ENCODE assay signal across 12 cellular contexts in the genomic region with DNA sequence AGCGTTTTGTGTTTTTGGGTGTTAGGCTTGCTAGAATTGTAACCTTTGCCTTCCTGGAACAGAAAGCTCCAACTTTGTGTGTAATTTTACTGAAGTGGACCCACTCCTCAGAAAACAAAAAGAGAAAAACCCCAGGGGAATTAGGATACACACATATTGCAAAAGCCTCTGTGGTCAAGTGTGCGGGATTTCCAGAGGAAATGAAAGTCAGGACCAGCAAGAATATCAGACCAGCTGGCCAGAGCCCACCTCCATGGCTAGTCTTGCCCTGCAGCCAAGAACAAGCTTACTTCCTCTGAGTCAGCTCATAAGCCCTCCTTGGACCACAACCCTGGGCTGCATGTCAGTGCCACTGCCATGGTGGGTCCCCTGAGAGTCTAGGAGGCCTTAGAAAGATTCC. TPM values are rescaled to one million over a fixed set of nuclear protein-coding genes. Genes with fewer than 3 reads are reported as not detected.
DNase-seq lines count a peak whose midpoint lies in the region; ATAC-seq, FAIRE-seq and TF ChIP-seq lines count a peak whose summit lies in the region.
"Had no signal": no experiment of that assay in that cellular context is flagged by ENCODE, and none has a peak within 500 bp of the region (broad histone marks: within the 10 kb centered on the region; RNA-seq: fewer than 3 reads in every experiment).

No MANE protein-coding gene starts in this region.

- no peak overlapping the region for H3K23ac ChIP-seq in mesenchymal stem cell (ENCODE audit: low read length in 2 of 2)

- WGBS in GM12878 (ENCODE audit: insufficient coverage, insufficient replicate concordance, low lambda C conversion rate, missing lambda C conversion rate): 0% methylated on average over 2 of the region's 2 CpGs
- WGBS in mesenchymal stem cell: 61% methylated on average over 1 of the region's 2 CpGs

- H3K27ac Mint-ChIP-seq in naive thymus-derived CD8-positive, alpha-beta T cell: peak overlapping the region in 1 of 10 donors; percentile 65
- no peak overlapping the region for H3K27ac Mint-ChIP-seq in CD4-positive, alpha-beta T cell
- no peak overlapping the region for H3K27ac Mint-ChIP-seq in activated CD8-positive, alpha-beta T cell treated with anti-CD3 and anti-CD28 coated beads, Interleukin-2, amount 10 ng/mL, durations not matched to agents 7 days and 5 days
- no peak overlapping the region for H3K27ac Mint-ChIP-seq in activated T-helper 2 cell treated with anti-CD3 and anti-CD28 coated beads, Interferon-gamma antibody, Interleukin-2, Interleukin-4, amounts not matched to agents 10 μg/mL and 5 μg/mL and 100 μg/mL, durations not matched to agents 14 hours and 24 hours and 36 hours
- H3K27ac Mint-ChIP-seq: T-helper 2 cell treated with Interferon-gamma antibody and Interleukin-4, amounts not matched to agents 5 μg/mL and 100 μg/mL, for 36 hours had no signal

- peak overlapping the region in 1 of 2 experiments; percentile 6 for H3K18ac ChIP-seq in mesenchymal stem cell (ENCODE audit: low read depth in 1 of 2, low read length in 2 of 2)

- H3K4me2 ChIP-seq in GM12878 (ENCODE audit: control insufficient read depth, insufficient read depth) (peak overlapping the region; percentile 7; the same call in 1 of the 2 replicates), mesenchymal stem cell (ENCODE audit: low read length, poor library complexity, severe bottlenecking) (no peak overlapping the region)
- H3K4me2 ChIP-seq: neural progenitor cell had no signal

- no peak overlapping the region for H2BK12ac ChIP-seq in mesenchymal stem cell (ENCODE audit: low read length in 2 of 2)

- no peaks in the 10 kb centered on the region for H3K4me1 Mint-ChIP-seq in naive thymus-derived CD8-positive, alpha-beta T cell
- H3K4me1 Mint-ChIP-seq in CD4-positive, alpha-beta T cell (ENCODE audit: low read depth): no peaks in the 10 kb centered on the region
- no peaks in the 10 kb centered on the region for H3K4me1 Mint-ChIP-seq in activated CD8-positive, alpha-beta T cell treated with anti-CD3 and anti-CD28 coated beads, Interleukin-2, amount 10 ng/mL, durations not matched to agents 7 days and 5 days (ENCODE audit: low read depth)
- H3K4me1 Mint-ChIP-seq in activated T-helper 2 cell treated with anti-CD3 and anti-CD28 coated beads, Interferon-gamma antibody, Interleukin-2, Interleukin-4, amounts not matched to agents 10 μg/mL and 5 μg/mL and 100 μg/mL, durations not matched to agents 14 hours and 24 hours and 36 hours (ENCODE audit: low read depth): no peaks in the 10 kb centered on the region

- peak overlapping the region; percentile 39; the same call in 1 of the 2 replicates for H3K27ac ChIP-seq in GM12878 (ENCODE audit: control insufficient read depth, insufficient read depth)
- no peak overlapping the region for H3K27ac ChIP-seq in mesenchymal stem cell (ENCODE audit: low read length, poor library complexity, severe bottlenecking)
- H3K27ac ChIP-seq in CD4-positive, alpha-beta T cell (ENCODE audit: low read depth, low read length): no peak overlapping the region
- H3K27ac ChIP-seq: cardiac muscle cell, neural progenitor cell had no signal

- peaks cover under 1 to 5% (median 2%) of the 10 kb centered on the region in 3 donors for H3K36me3 Mint-ChIP-seq in naive thymus-derived CD8-positive, alpha-beta T cell
- peaks cover 10% of the 10 kb centered on the region for H3K36me3 Mint-ChIP-seq in CD4-positive, alpha-beta T cell (ENCODE audit: low read depth)
- no peaks in the 10 kb centered on the region for H3K36me3 Mint-ChIP-seq in activated CD8-positive, alpha-beta T cell treated with anti-CD3 and anti-CD28 coated beads, Interleukin-2, amount 10 ng/mL, durations not matched to agents 7 days and 5 days (ENCODE audit: low read depth)
- peaks cover under 1% of the 10 kb centered on the region for H3K36me3 Mint-ChIP-seq in activated T-helper 2 cell treated with anti-CD3 and anti-CD28 coated beads, Interferon-gamma antibody, Interleukin-2, Interleukin-4, amounts not matched to agents 10 μg/mL and 5 μg/mL and 100 μg/mL, durations not matched to agents 14 hours and 24 hours and 36 hours (ENCODE audit: low read depth)
- H3K36me3 Mint-ChIP-seq: neural progenitor cell had no signal

- FAIRE-seq in GM12878 (lab: Jason Lieb, UNC): peak; percentile 31

- H3K14ac ChIP-seq in mesenchymal stem cell (ENCODE audit: low read length in 2 of 2): no peak overlapping the region

- H4K20me1 ChIP-seq in GM12878 (ENCODE audit: control insufficient read depth, insufficient read depth): no peaks in the 10 kb centered on the region

- H4K8ac ChIP-seq in mesenchymal stem cell (ENCODE audit: low read length): no peak overlapping the region

- no peak for TF ChIP-seq CTCF in GM12878 (IDR thresholded peaks at IDR 0.05 in 2 of 3, conservative IDR thresholded peaks at IDR 0.05 in 1 of 3; ENCODE audit: control insufficient read depth in 2 of 3, extremely low read depth in 1 of 3, insufficient read depth in 1 of 3, low read depth in 3 of 3, low read length in 3 of 3)
- no peak for TF ChIP-seq CTCF in CD4-positive, alpha-beta T cell (IDR thresholded peaks at IDR 0.05)

- TF ChIP-seq EP300 in GM12878 (IDR thresholded peaks at IDR 0.05; ENCODE audit: borderline replicate concordance in 1 of 2, control insufficient read depth in 1 of 2, low read depth in 2 of 2, low read length in 2 of 2): 0 out of 4 replicates have a peak, but pooled peaks of 1 of the 2 experiments have one; percentile 16

- no peaks in the 10 kb centered on the region for H3K79me1 ChIP-seq in mesenchymal stem cell (replicated peaks; ENCODE audit: low read length, poor library complexity, severe bottlenecking)

- H2BK5ac ChIP-seq in mesenchymal stem cell (ENCODE audit: low read depth, low read length, poor library complexity, severe bottlenecking): no peak overlapping the region

- H3K36me3 ChIP-seq in GM12878 (ENCODE audit: control insufficient read depth in 2 of 2, insufficient read depth in 2 of 2, low read length in 1 of 2) (no peaks in the 10 kb centered on the region), mesenchymal stem cell (ENCODE audit: control insufficient read depth in 1 of 2, insufficient read depth in 2 of 2, low read depth in 1 of 2, low read length in 2 of 2) (no peaks in the 10 kb centered on the region)
- H3K36me3 ChIP-seq: cardiac muscle cell, neural progenitor cell, upper lobe of left lung had no signal

- no peak overlapping the region for H3K4me3 Mint-ChIP-seq in naive thymus-derived CD8-positive, alpha-beta T cell
- no peak overlapping the region for H3K4me3 Mint-ChIP-seq in CD4-positive, alpha-beta T cell
- H3K4me3 Mint-ChIP-seq in activated CD8-positive, alpha-beta T cell treated with anti-CD3 and anti-CD28 coated beads, Interleukin-2, amount 10 ng/mL, durations not matched to agents 7 days and 5 days: no peak overlapping the region
- no peak overlapping the region for H3K4me3 Mint-ChIP-seq in activated T-helper 2 cell treated with anti-CD3 and anti-CD28 coated beads, Interferon-gamma antibody, Interleukin-2, Interleukin-4, amounts not matched to agents 10 μg/mL and 5 μg/mL and 100 μg/mL, durations not matched to agents 14 hours and 24 hours and 36 hours (ENCODE audit: low read depth)
- H3K4me3 Mint-ChIP-seq: T-helper 2 cell treated with Interferon-gamma antibody and Interleukin-4, amounts not matched to agents 5 μg/mL and 100 μg/mL, for 36 hours had no signal

- H3K9ac ChIP-seq in GM12878 (ENCODE audit: control insufficient read depth, insufficient read depth, low read length) (no peak overlapping the region), mesenchymal stem cell (ENCODE audit: low read length) (no peak overlapping the region)
- H3K9ac ChIP-seq: neural progenitor cell had no signal

- in situ Hi-C loops in GM12878 (cut with MboI): no loop called here

- DNase-seq in Ammon's horn (ENCODE audit: low spot score): peak; percentile 54
- DNase-seq in GM12878 (ENCODE audit: low read depth, low spot score): peak; percentile 66
- peak; percentile 79 for DNase-seq in mesenchymal stem cell
- DNase-seq in naive thymus-derived CD8-positive, alpha-beta T cell: no peak
- no peak for DNase-seq in CD4-positive, alpha-beta T cell
- DNase-seq in activated CD8-positive, alpha-beta T cell treated with anti-CD3 and anti-CD28 coated beads, Interleukin-2, amount 10 ng/mL, durations not matched to agents 7 days and 5 days: no peak
- no peak for DNase-seq in activated T-helper 2 cell treated with anti-CD3 and anti-CD28 coated beads, Interferon-gamma antibody, Interleukin-2, Interleukin-4, amounts not matched to agents 10 μg/mL and 5 μg/mL and 100 μg/mL, durations not matched to agents 14 hours and 24 hours and 36 hours (ENCODE audit: low spot score)

- H3K27me3 ChIP-seq in GM12878 (replicated peaks in 1 of 2; ENCODE audit: control insufficient read depth in 2 of 2, insufficient read depth in 2 of 2, low read length in 1 of 2): no peaks in the 10 kb centered on the region
- no peaks in the 10 kb centered on the region for H3K27me3 ChIP-seq in mesenchymal stem cell (ENCODE audit: control insufficient read depth in 1 of 2, insufficient read depth in 1 of 2, low read length in 2 of 2)
- H3K27me3 ChIP-seq in CD4-positive, alpha-beta T cell (ENCODE audit: control insufficient read depth, insufficient read depth, low read length): no peaks in the 10 kb centered on the region
- H3K27me3 ChIP-seq: cardiac muscle cell, neural progenitor cell, upper lobe of left lung had no signal

- RAD21 ChIA-PET in GM12878 (lab: Charles Lee; ENCODE audit: unreplicated experiment): interaction anchor here (0.7 to 0.8 kb wide), 3 partner anchors 32 to 78 kb away, joined by 3 to 4 read pairs (median 3); no protein-coding TSS in a partner anchor

- no peak for TF ChIP-seq RAD21 in GM12878 (IDR thresholded peaks at IDR 0.05; ENCODE audit: insufficient read depth, low read depth, low read length)

- peak overlapping the region; percentile 33 for H2AFZ ChIP-seq in GM12878 (ENCODE audit: control insufficient read depth, low read depth, low read length)
- no peak overlapping the region for H2AFZ ChIP-seq in mesenchymal stem cell (ENCODE audit: low read depth, low read length)

- no TSS peak for BruUV-seq in GM12878 (replicated peaks; lab: Mats Ljungman, UMichigan)

- peaks cover 1 to 12% (median 3%) of the 10 kb centered on the region in 9 donors for H3K9me3 Mint-ChIP-seq in naive thymus-derived CD8-positive, alpha-beta T cell
- H3K9me3 Mint-ChIP-seq in CD4-positive, alpha-beta T cell: peaks cover 2% of the 10 kb centered on the region
- H3K9me3 Mint-ChIP-seq in activated CD8-positive, alpha-beta T cell treated with anti-CD3 and anti-CD28 coated beads, Interleukin-2, amount 10 ng/mL, durations not matched to agents 7 days and 5 days (ENCODE audit: insufficient read depth): peaks cover 2% of the 10 kb centered on the region
- peaks cover 2% of the 10 kb centered on the region for H3K9me3 Mint-ChIP-seq in activated T-helper 2 cell treated with anti-CD3 and anti-CD28 coated beads, Interferon-gamma antibody, Interleukin-2, Interleukin-4, amounts not matched to agents 10 μg/mL and 5 μg/mL and 100 μg/mL, durations not matched to agents 14 hours and 24 hours and 36 hours

- no peak overlapping the region for H2BK15ac ChIP-seq in mesenchymal stem cell (ENCODE audit: low read depth, poor library complexity, severe bottlenecking)

- POLR2A ChIA-PET in GM12878 (lab: Charles Lee): interaction anchor here (1.0 kb wide), 1 partner anchor 32 kb away, joined by 3 read pairs; no protein-coding TSS in a partner anchor
- POLR2A ChIA-PET in naive thymus-derived CD8-positive, alpha-beta T cell (lab: Charles Lee): no interaction called here
- POLR2A ChIA-PET in CD4-positive, alpha-beta T cell (lab: Charles Lee): no interaction called here
- POLR2A ChIA-PET in activated CD8-positive, alpha-beta T cell treated with anti-CD3 and anti-CD28 coated beads, Interleukin-2, amount 10 ng/mL, durations not matched to agents 7 days and 5 days (lab: Charles Lee): no interaction called here

- H3K4me1 ChIP-seq in GM12878 (ENCODE audit: control insufficient read depth, insufficient read depth, low read length) (peaks cover 12% of the 10 kb centered on the region), mesenchymal stem cell (ENCODE audit: control insufficient read depth, insufficient read depth, low read depth, low read length) (peaks cover 11% of the 10 kb centered on the region)

- no peaks in the 10 kb centered on the region for H3K79me2 ChIP-seq in GM12878 (ENCODE audit: control insufficient read depth, insufficient read depth, low read length)

- peak; percentile 49 for ATAC-seq in HG02885 (IDR thresholded peaks at IDR 0.05; ENCODE audit: poor library complexity, unreplicated experiment)
- ATAC-seq in GM12878: peak; percentile 98
- no peak for ATAC-seq in naive thymus-derived CD8-positive, alpha-beta T cell
- no peak for ATAC-seq in CD4-positive, alpha-beta T cell (ENCODE audit: poor library complexity)
- ATAC-seq in activated CD8-positive, alpha-beta T cell treated with anti-CD3 and anti-CD28 coated beads, Interleukin-2, amount 10 ng/mL, durations not matched to agents 7 days and 5 days: no peak

- CTCF ChIA-PET in GM12878 (lab: Yijun Ruan, JAX): interaction anchor here (1.1 kb wide), 2 partner anchors 36 to 57 kb away, joined by 3 to 4 read pairs; no protein-coding TSS in a partner anchor
- CTCF ChIA-PET in CD4-positive, alpha-beta T cell (lab: Charles Lee): no interaction called here
- CTCF ChIA-PET in activated CD8-positive, alpha-beta T cell treated with anti-CD3 and anti-CD28 coated beads, Interleukin-2, amount 10 ng/mL, durations not matched to agents 7 days and 5 days (lab: Charles Lee): interaction anchor here (1.4 kb wide), 1 partner anchor 77 kb away, joined by 3 read pairs; no protein-coding TSS in a partner anchor

- TF ChIP-seq POLR2A in GM12878 (IDR thresholded peaks at IDR 0.05; ENCODE audit: low read depth, low read length): no peak

- H3K9me3 ChIP-seq in GM12878 (replicated peaks; ENCODE audit: control insufficient read depth, insufficient read depth, low read length): peaks cover 2% of the 10 kb centered on the region; the same call in 2 of the 3 replicates
- H3K9me3 ChIP-seq in mesenchymal stem cell (ENCODE audit: control insufficient read depth, low read length): peaks cover 6% of the 10 kb centered on the region
- peaks cover 2% of the 10 kb centered on the region for H3K9me3 ChIP-seq in CD4-positive, alpha-beta T cell (ENCODE audit: control insufficient read depth, low read length)

- SMC1A ChIA-PET in GM12878 (lab: Charles Lee; ENCODE audit: uncharacterized antibody, unreplicated experiment): interaction anchor here (0.6 to 1.6 kb wide), 8 partner anchors 10 to 153 kb away, joined by 3 to 12 read pairs (median 3); no protein-coding TSS in a partner anchor

- H4K91ac ChIP-seq in mesenchymal stem cell (ENCODE audit: low read length): no peak overlapping the region

- H2BK120ac ChIP-seq in mesenchymal stem cell (ENCODE audit: low read depth, low read length): no peak overlapping the region

- intact Hi-C loops in GM12878 (cut with micrococcal nuclease; ENCODE audit: unreplicated experiment): loop anchor here (1.0 kb wide), 1 partner anchor 34 kb away; no protein-coding TSS in a partner anchor
- intact Hi-C loops in CD4-positive, alpha-beta T cell (cut with DNase I, micrococcal nuclease): no loop called here
- intact Hi-C loops in activated T-helper 2 cell treated with anti-CD3 and anti-CD28 coated beads, Interferon-gamma antibody, Interleukin-2, Interleukin-4, amounts not matched to agents 10 μg/mL and 5 μg/mL and 100 μg/mL, durations not matched to agents 14 hours and 24 hours and 36 hours (cut with micrococcal nuclease): no loop called here

- H3K4me3 ChIP-seq in GM12878: no peak overlapping the region
- H3K4me3 ChIP-seq in mesenchymal stem cell (ENCODE audit: insufficient read depth in 1 of 2, low read depth in 1 of 2, low read length in 2 of 2): no peak overlapping the region
- H3K4me3 ChIP-seq: cardiac muscle cell, neural progenitor cell, upper lobe of left lung had no signal

- no peak overlapping the region for H3K4ac ChIP-seq in mesenchymal stem cell (ENCODE audit: low read depth in 1 of 2, low read length in 2 of 2)

- H3K27me3 Mint-ChIP-seq in naive thymus-derived CD8-positive, alpha-beta T cell: peaks cover 0 to 4% (median 2%) of the 10 kb centered on the region in 5 donors
- H3K27me3 Mint-ChIP-seq in CD4-positive, alpha-beta T cell: peaks cover 3% of the 10 kb centered on the region
- H3K27me3 Mint-ChIP-seq in activated CD8-positive, alpha-beta T cell treated with anti-CD3 and anti-CD28 coated beads, Interleukin-2, amount 10 ng/mL, durations not matched to agents 7 days and 5 days (ENCODE audit: low read depth): no peaks in the 10 kb centered on the region
- H3K27me3 Mint-ChIP-seq in activated T-helper 2 cell treated with anti-CD3 and anti-CD28 coated beads, Interferon-gamma antibody, Interleukin-2, Interleukin-4, amounts not matched to agents 10 μg/mL and 5 μg/mL and 100 μg/mL, durations not matched to agents 14 hours and 24 hours and 36 hours (ENCODE audit: low read depth): no peaks in the 10 kb centered on the region

- no peak overlapping the region for H2AK5ac ChIP-seq in mesenchymal stem cell (ENCODE audit: low read length, severe bottlenecking)

RNA-seq across cellular contexts. Expression of gene FTH1, which starts 37.0 kb away (rescaled TPM):
- total RNA-seq in GM12878 (2013; cell fraction: nucleolus; rRNA removed): 115 and 127 TPM in 2 replicates
- 320 and 399 TPM in 2 replicates for total RNA-seq in GM12878 (2014; rRNA removed)
- total RNA-seq in GM12878 (2014; rRNA removed; fragmentation: Illumina TruSeq; extraction: Trizol): 578 and 593 TPM in 2 replicates
- total RNA-seq in GM12878 (2021): 1,394 and 1,396 TPM in 2 replicates
- 1,541 TPM for polyA plus RNA-seq in GM12878 (2011; ENCODE audit: low read depth)
- polyA plus RNA-seq in GM12878 (2011; rRNA removed): 264 and 289 TPM in 2 replicates
- 284 and 460 TPM in 2 replicates for polyA plus RNA-seq in GM12878 (2011; cell fraction: cytosol; rRNA removed)
- polyA plus RNA-seq in GM12878 (2011; cell fraction: nucleus; rRNA removed): 213 and 242 TPM in 2 replicates
- polyA plus RNA-seq in GM12878 (2012): 1,271 and 1,848 TPM in 2 replicates
- polyA plus RNA-seq in GM12878 (2014; fragmentation: Illumina TruSeq; extraction: Trizol): 1,926 and 2,341 TPM in 2 replicates
- 100 to 1,000 TPM; 295 to 816 TPM for polyA plus RNA-seq in GM12878 (2014; fragmentation: Nextera tagmentation; extraction: Ambion mirVana)
- 1,103 and 1,222 TPM in 2 replicates for polyA plus RNA-seq in GM12878 (2014; rRNA removed)
- polyA plus RNA-seq in GM12878 (2016; fragmentation: Nextera tagmentation; extraction: Ambion mirVana): 1,000 to 10,000 TPM; 3,902 to 4,154 TPM
- polyA minus RNA-seq in GM12878 (2011; rRNA and poly(A)+ RNA removed): 295 and 348 TPM in 2 replicates
- 295 and 305 TPM in 2 replicates for polyA minus RNA-seq in GM12878 (2011; cell fraction: cytosol; rRNA and poly(A)+ RNA removed)
- 59.0 and 79.8 TPM in 2 replicates for polyA minus RNA-seq in GM12878 (2011; cell fraction: nucleus; rRNA and poly(A)+ RNA removed)
- 3,841 TPM for polyA plus RNA-seq in mesenchymal stem cell (2013, experiment 1 of 2)
- 3,893 TPM for polyA plus RNA-seq in mesenchymal stem cell (2013, experiment 2 of 2)
- total RNA-seq in naive thymus-derived CD8-positive, alpha-beta T cell: 100 to 1,000 TPM; 571 to 598 TPM
- 1,000 to 10,000 TPM; 1,933 to 2,491 (median 2,221) TPM for polyA plus RNA-seq in naive thymus-derived CD8-positive, alpha-beta T cell
- total RNA-seq in CD4-positive, alpha-beta T cell: 1,000 to 10,000 TPM; 2,313 to 2,400 TPM
- total RNA-seq in activated CD8-positive, alpha-beta T cell treated with anti-CD3 and anti-CD28 coated beads, Interleukin-2, amount 10 ng/mL, durations not matched to agents 7 days and 5 days: 100 to 1,000 TPM; 709 to 727 TPM
- 568 and 585 TPM in 2 replicates for total RNA-seq in activated T-helper 2 cell treated with anti-CD3 and anti-CD28 coated beads, Interferon-gamma antibody, Interleukin-2, Interleukin-4, amounts not matched to agents 10 μg/mL and 5 μg/mL and 100 μg/mL, durations not matched to agents 14 hours and 24 hours and 36 hours

RNA-seq across cellular contexts. Expression of gene BEST1, which starts 54.3 kb away (rescaled TPM):
- total RNA-seq in GM12878 (2013; cell fraction: nucleolus; rRNA removed): 0.08 TPM in 1 of 2 replicates, not detected in the other
- 0.06 TPM in 1 of 2 replicates, not detected in the other for total RNA-seq in GM12878 (2014; rRNA removed)
- 0.05 TPM in 1 of 2 replicates, not detected in the other for total RNA-seq in GM12878 (2014; rRNA removed; fragmentation: Illumina TruSeq; extraction: Trizol)
- total RNA-seq in GM12878 (2021): 0.08 and 0.13 TPM in 2 replicates
- polyA plus RNA-seq in GM12878 (2011; ENCODE audit: low read depth): 1.4 TPM
- polyA plus RNA-seq in GM12878 (2011; rRNA removed): 0.12 and 0.15 TPM in 2 replicates
- 0.13 and 0.18 TPM in 2 replicates for polyA plus RNA-seq in GM12878 (2011; cell fraction: cytosol; rRNA removed)
- 0.38 and 1.1 TPM in 2 replicates for polyA plus RNA-seq in GM12878 (2011; cell fraction: nucleus; rRNA removed)
- 1.7 and 2.0 TPM in 2 replicates for polyA plus RNA-seq in GM12878 (2012)
- 0.03 and 0.25 TPM in 2 replicates for polyA plus RNA-seq in GM12878 (2014; fragmentation: Illumina TruSeq; extraction: Trizol)
- under 1 TPM; 0.34 to 0.44 TPM for polyA plus RNA-seq in GM12878 (2014; fragmentation: Nextera tagmentation; extraction: Ambion mirVana)
- polyA plus RNA-seq in GM12878 (2014; rRNA removed): 0.05 TPM in 1 of 2 replicates, not detected in the other
- polyA plus RNA-seq in GM12878 (2016; fragmentation: Nextera tagmentation; extraction: Ambion mirVana): 1 to 10 TPM; 2.4 to 3.4 TPM
- polyA minus RNA-seq in GM12878 (2011; rRNA and poly(A)+ RNA removed): 0.15 TPM in 1 of 2 replicates, not detected in the other
- not detected in 2 replicates for polyA minus RNA-seq in GM12878 (2011; cell fraction: cytosol; rRNA and poly(A)+ RNA removed)
- polyA minus RNA-seq in GM12878 (2011; cell fraction: nucleus; rRNA and poly(A)+ RNA removed): 0.29 and 0.36 TPM in 2 replicates
- 2.9 TPM for polyA plus RNA-seq in mesenchymal stem cell (2013, experiment 1 of 2)
- polyA plus RNA-seq in mesenchymal stem cell (2013, experiment 2 of 2): 2.6 TPM
- under 1 TPM in 1 of 2 experiments, not detected in 1; 0.08 TPM for total RNA-seq in naive thymus-derived CD8-positive, alpha-beta T cell
- 1 to 10 TPM in 1 of 3 donors, under 1 TPM in 2; 0.43 to 1.0 (median 0.66) TPM for polyA plus RNA-seq in naive thymus-derived CD8-positive, alpha-beta T cell
- under 1 TPM; 0.14 to 0.25 TPM for total RNA-seq in CD4-positive, alpha-beta T cell
- total RNA-seq in activated CD8-positive, alpha-beta T cell treated with anti-CD3 and anti-CD28 coated beads, Interleukin-2, amount 10 ng/mL, durations not matched to agents 7 days and 5 days: not detected
- 0.09 TPM in 1 of 2 replicates, not detected in the other for total RNA-seq in activated T-helper 2 cell treated with anti-CD3 and anti-CD28 coated beads, Interferon-gamma antibody, Interleukin-2, Interleukin-4, amounts not matched to agents 10 μg/mL and 5 μg/mL and 100 μg/mL, durations not matched to agents 14 hours and 24 hours and 36 hours

Comparison
In these comparisons a context has a peak if more than half of its experiments do, and no peak if none do; other contexts are left out.
1. DNase-seq: peak in Ammon's horn (single experiment), GM12878 (single experiment) and mesenchymal stem cell (single experiment); none in naive thymus-derived CD8-positive, alpha-beta T cell (0 of 10), CD4-positive, alpha-beta T cell (0 of 10), activated CD8-positive, alpha-beta T cell treated with anti-CD3 and anti-CD28 coated beads, Interleukin-2, amount 10 ng/mL, durations not matched to agents 7 days and 5 days (single experiment) and activated T-helper 2 cell treated with anti-CD3 and anti-CD28 coated beads, Interferon-gamma antibody, Interleukin-2, Interleukin-4, amounts not matched to agents 10 μg/mL and 5 μg/mL and 100 μg/mL, durations not matched to agents 14 hours and 24 hours and 36 hours (single experiment).
2. ATAC-seq: peak in HG02885 (single experiment) and GM12878 (single experiment); none in naive thymus-derived CD8-positive, alpha-beta T cell (0 of 2), CD4-positive, alpha-beta T cell (single experiment) and activated CD8-positive, alpha-beta T cell treated with anti-CD3 and anti-CD28 coated beads, Interleukin-2, amount 10 ng/mL, durations not matched to agents 7 days and 5 days (single experiment).